Comparison of ENCODE assay signal across 8 cellular contexts in genomic region chr7:128477336-128477690, GRCh38. TPM values are rescaled to one million over a fixed set of nuclear protein-coding genes. Genes with fewer than 3 reads are reported as not detected.
DNase-seq lines count a peak whose midpoint lies in the region; ATAC-seq and TF ChIP-seq lines count a peak whose summit lies in the region.
"Not testable (repeated sequence)": the region's sequence is repeated elsewhere in the genome, so short reads cannot be mapped to it uniquely, and the experiment has no call there.

No MANE protein-coding gene starts in this region.

- peak overlapping the region; percentile 77 for H3K9ac ChIP-seq in NT2/D1 (ENCODE audit: insufficient read length, low read depth)
- H3K9ac ChIP-seq in mucosa of stomach (ENCODE audit: low read length) = peak overlapping the region; percentile 71
- H3K9ac ChIP-seq in skeletal muscle tissue (ENCODE audit: low read depth in 1 of 3, low read length in 3 of 3) = peak overlapping the region; percentile 77 to 89 (median 85)

- intact Hi-C loops in heart left ventricle (cut with DNase I) = loop anchor here in 5 of 10 donors (5.0 to 10.0 kb wide), 5 partner anchors 55 to 407 kb away; no protein-coding TSS in a partner anchor

- TF ChIP-seq CTCF in AG04450 (IDR thresholded peaks at IDR 0.05; ENCODE audit: low read depth, low read length); GM23338 (conservative IDR thresholded peaks at IDR 0.05; ENCODE audit: low read depth in 2 of 2); choroid plexus epithelial cell (conservative IDR thresholded peaks at IDR 0.05; ENCODE audit: low read depth, low read length); heart left ventricle (IDR thresholded peaks at IDR 0.05): not testable (repeated sequence)

- H3K4me1 Mint-ChIP-seq in GM23338 = peaks cover 12% of the 10 kb centered on the region
- peaks cover 34% of the 10 kb centered on the region for H3K4me1 Mint-ChIP-seq in activated CD8-positive, alpha-beta memory T cell treated with anti-CD3 and anti-CD28 coated beads, Interleukin-2, amount 10 ng/mL, durations not matched to agents 7 days and 5 days

- POLR2A ChIA-PET in AG04450 (lab: Yijun Ruan, JAX) = not testable (repeated sequence)

- H3K4me1 ChIP-seq in GM23338 (ENCODE audit: insufficient read depth); NT2/D1 (ENCODE audit: insufficient read depth, insufficient read length); mucosa of stomach (ENCODE audit: control insufficient read depth, insufficient read depth, low read length): not testable (repeated sequence)
- H3K4me1 ChIP-seq in heart left ventricle (peaks cover 0 to 20% (median 10%) of the 10 kb centered on the region in 12 donors), skeletal muscle tissue (ENCODE audit: control insufficient read depth in 3 of 3, insufficient read depth in 3 of 3, low read length in 3 of 3) (peaks cover 9 to 12% (median 11%) of the 10 kb centered on the region in 3 donors)

- H3K27me3 ChIP-seq in AG04450 (ENCODE audit: control insufficient read depth, insufficient read depth, low read length); GM23338 (ENCODE audit: insufficient read depth); NT2/D1 (ENCODE audit: insufficient read depth, insufficient read length); heart left ventricle; mucosa of stomach (ENCODE audit: control insufficient read depth, insufficient read depth, low read length); skeletal muscle tissue (ENCODE audit: control insufficient read depth in 3 of 3, insufficient read depth in 3 of 3, low read length in 3 of 3): not testable (repeated sequence)

- not testable (repeated sequence) for H3F3A ChIP-seq in GM23338 (replicated peaks; ENCODE audit: low read depth)

- H3K9me3 ChIP-seq in AG04450 (ENCODE audit: control insufficient read depth, insufficient read depth, low read length); NT2/D1 (ENCODE audit: insufficient read depth, low read length); heart left ventricle; mucosa of stomach (ENCODE audit: control insufficient read depth, low read length); skeletal muscle tissue (ENCODE audit: control insufficient read depth in 3 of 3, low read length in 3 of 3): not testable (repeated sequence)

- not testable (repeated sequence) for H2AFZ ChIP-seq in GM23338

- CTCF ChIA-PET in AG04450 (lab: Charles Lee) = not testable (repeated sequence)
- CTCF ChIA-PET in activated CD8-positive, alpha-beta memory T cell treated with anti-CD3 and anti-CD28 coated beads, Interleukin-2, amount 10 ng/mL, durations not matched to agents 7 days and 5 days (lab: Charles Lee) = interaction anchor here (5.2 kb wide), 1 partner anchor 50 kb away, joined by 51 read pairs; no protein-coding TSS in a partner anchor

- 5 to 14% (median 9%) methylated on average over 4 of the region's 4 CpGs for WGBS in heart left ventricle, 4 donors

- H3K27ac ChIP-seq in AG04450 (ENCODE audit: low read depth, low read length) = not testable (repeated sequence)
- H3K27ac ChIP-seq in GM23338 (ENCODE audit: low read depth) (peak overlapping the region; percentile 95), heart left ventricle (peak overlapping the region in 11 of 12 donors; percentile 66 to 88 (median 85)), skeletal muscle tissue (ENCODE audit: low read depth, low read length) (peak overlapping the region; percentile 78)

- not testable (repeated sequence) for H3K36me3 ChIP-seq in GM23338 (ENCODE audit: insufficient read depth); mucosa of stomach (ENCODE audit: control insufficient read depth, insufficient read depth, low read length); skeletal muscle tissue (ENCODE audit: control insufficient read depth in 3 of 3, insufficient read depth in 3 of 3, low read length in 3 of 3)
- H3K36me3 ChIP-seq in NT2/D1 (ENCODE audit: insufficient read depth, insufficient read length, low read length) (peaks cover 11% of the 10 kb centered on the region), heart left ventricle (peaks cover 0 to 30% (median 27%) of the 10 kb centered on the region in 9 donors)

- H3K4me3 Mint-ChIP-seq in GM23338 = peak overlapping the region; percentile 98
- peak overlapping the region; percentile 97 for H3K4me3 Mint-ChIP-seq in activated CD8-positive, alpha-beta memory T cell treated with anti-CD3 and anti-CD28 coated beads, Interleukin-2, amount 10 ng/mL, durations not matched to agents 7 days and 5 days

- DNase-seq in AG04450 (ENCODE audit: low read depth, low spot score); GM23338 (ENCODE audit: low spot score); NT2/D1 (ENCODE audit: low read depth, low spot score); activated CD8-positive, alpha-beta memory T cell treated with anti-CD3 and anti-CD28 coated beads, Interleukin-2, amount 10 ng/mL, durations not matched to agents 7 days and 5 days; choroid plexus epithelial cell (ENCODE audit: low read depth); heart left ventricle: not testable (repeated sequence)

- H4K20me1 ChIP-seq in GM23338 (replicated peaks; ENCODE audit: insufficient read depth) = peaks cover 14% of the 10 kb centered on the region; the same call in 1 of the 2 replicates

- ATAC-seq in GM23338, heart left ventricle: not testable (repeated sequence)
- peak; percentile 0 for ATAC-seq in activated CD8-positive, alpha-beta memory T cell treated with anti-CD3 and anti-CD28 coated beads, Interleukin-2, amount 10 ng/mL, durations not matched to agents 7 days and 5 days

- not testable (repeated sequence) for H3K9me2 ChIP-seq in GM23338 (ENCODE audit: insufficient read depth)

- H3K4me3 ChIP-seq in AG04450 (ENCODE audit: low read depth, low read length) (peak overlapping the region; percentile 77), GM23338 (peak overlapping the region; percentile 97), NT2/D1 (ENCODE audit: insufficient read length, low read depth) (peak overlapping the region; percentile 55), choroid plexus epithelial cell (ENCODE audit: low read depth, low read length) (peak overlapping the region; percentile 79), heart left ventricle (peak overlapping the region; percentile 64 to 98 (median 84)), mucosa of stomach (ENCODE audit: low read length) (peak overlapping the region; percentile 41), skeletal muscle tissue (ENCODE audit: low read length in 3 of 3) (peak overlapping the region; percentile 86 to 87 (median 87))

- peaks cover 24% of the 10 kb centered on the region for H3K79me2 ChIP-seq in GM23338 (replicated peaks; ENCODE audit: insufficient read depth)

- not testable (repeated sequence) for TF ChIP-seq POLR2A in heart left ventricle (IDR thresholded peaks at IDR 0.05)

- H3K27ac Mint-ChIP-seq in GM23338 = peak overlapping the region; percentile 98
- H3K27ac Mint-ChIP-seq in activated CD8-positive, alpha-beta memory T cell treated with anti-CD3 and anti-CD28 coated beads, Interleukin-2, amount 10 ng/mL, durations not matched to agents 7 days and 5 days = peak overlapping the region; percentile 99

- H3K27me3 Mint-ChIP-seq in GM23338 (ENCODE audit: insufficient read depth, low read depth, poor library complexity); activated CD8-positive, alpha-beta memory T cell treated with anti-CD3 and anti-CD28 coated beads, Interleukin-2, amount 10 ng/mL, durations not matched to agents 7 days and 5 days: not testable (repeated sequence)

- H3K4me2 ChIP-seq in GM23338 = peak overlapping the region; percentile 100

- H3K9me3 Mint-ChIP-seq in GM23338; activated CD8-positive, alpha-beta memory T cell treated with anti-CD3 and anti-CD28 coated beads, Interleukin-2, amount 10 ng/mL, durations not matched to agents 7 days and 5 days (ENCODE audit: low read depth): not testable (repeated sequence)

- H3K36me3 Mint-ChIP-seq in GM23338 (ENCODE audit: low read depth) = peaks cover 41% of the 10 kb centered on the region
- H3K36me3 Mint-ChIP-seq in activated CD8-positive, alpha-beta memory T cell treated with anti-CD3 and anti-CD28 coated beads, Interleukin-2, amount 10 ng/mL, durations not matched to agents 7 days and 5 days = not testable (repeated sequence)

RNA-seq across cellular contexts. Expression of gene METTL2B, which starts 0.8 kb away (rescaled TPM):
- 22.1 and 25.9 TPM in 2 replicates for polyA plus RNA-seq in AG04450 (2011; rRNA removed)
- 21.4 and 29.8 TPM in 2 replicates for polyA minus RNA-seq in AG04450 (2011; rRNA and poly(A)+ RNA removed)
- 48.3 and 72.0 TPM in 2 replicates for total RNA-seq in GM23338 (2014; rRNA removed; shearing (Covaris generic))
- 21.2 and 24.0 TPM in 2 replicates for polyA plus RNA-seq in GM23338 (2016; fragmentation: Nextera tagmentation; extraction: Ambion mirVana)
- 10 to 100 TPM; 31.3 to 38.3 TPM for total RNA-seq in activated CD8-positive, alpha-beta memory T cell treated with anti-CD3 and anti-CD28 coated beads, Interleukin-2, amount 10 ng/mL, durations not matched to agents 7 days and 5 days
- 10 to 100 TPM; 15.0 to 24.6 (median 21.4) TPM for total RNA-seq in heart left ventricle
- 10 to 100 TPM in 1 of 2 donors, 1 to 10 TPM in 1; 9.1 to 20.0 TPM for polyA plus RNA-seq in heart left ventricle
- 15.7 TPM for total RNA-seq in skeletal muscle tissue

RNA-seq across cellular contexts. Expression of gene HILPDA, which starts 21.6 kb away (rescaled TPM):
- 15.9 and 17.8 TPM in 2 replicates for polyA plus RNA-seq in AG04450 (2011; rRNA removed)
- 14.0 and 15.8 TPM in 2 replicates for polyA minus RNA-seq in AG04450 (2011; rRNA and poly(A)+ RNA removed)
- 32.4 and 38.5 TPM in 2 replicates for total RNA-seq in GM23338 (2014; rRNA removed; shearing (Covaris generic))
- polyA plus RNA-seq in GM23338 (2016; fragmentation: Nextera tagmentation; extraction: Ambion mirVana) = 57.5 and 70.6 TPM in 2 replicates
- total RNA-seq in activated CD8-positive, alpha-beta memory T cell treated with anti-CD3 and anti-CD28 coated beads, Interleukin-2, amount 10 ng/mL, durations not matched to agents 7 days and 5 days = 10 to 100 TPM; 13.2 to 24.0 TPM
- total RNA-seq in heart left ventricle = 10 to 100 TPM in 3 of 9 donors, 1 to 10 TPM in 6; 6.1 to 17.7 (median 7.7) TPM
- 1 to 10 TPM; 7.5 to 8.5 TPM for polyA plus RNA-seq in heart left ventricle
- 22.4 TPM for total RNA-seq in skeletal muscle tissue

Comparison
In these comparisons a context has a peak if more than half of its experiments do, and no peak if none do; other contexts are left out.
1. H3K4me3 ChIP-seq: peak in every context shown above with its lines; median percentile 97 in GM23338; 87 in skeletal muscle tissue; 84 in heart left ventricle; 79 in choroid plexus epithelial cell; 77 in AG04450; 55 in NT2/D1; 41 in mucosa of stomach.